25 cellular contexts compared by ENCODE assay signal in genomic region chr1:191588905-191589304, GRCh38.
"Had no signal": no experiment of that assay in that cellular context is flagged by ENCODE, and none has a peak within 500 bp of the region (broad histone marks: within the 10 kb centered on the region; RNA-seq: fewer than 3 reads in every experiment).

No MANE protein-coding gene starts in this region.

- H3K9me3 ChIP-seq: ovary, psoas muscle, sigmoid colon, suprapubic skin, transverse colon, vagina had no signal

- DNase-seq: dorsolateral prefrontal cortex; effector CD4-positive, alpha-beta T cell; hypothalamus; immature natural killer cell; islet precursor cell; naive thymus-derived CD4-positive, alpha-beta T cell; nucleus accumbens; ovary; posterior cingulate gyrus; psoas muscle; right cardiac atrium; sigmoid colon; stimulated activated CD4-positive, alpha-beta T cell treated with anti-CD3 and anti-CD28 coated beads, Interleukin-15, amount 100 ng/mL, for 24 hours; stimulated activated CD4-positive, alpha-beta T cell treated with anti-CD3 and anti-CD28 coated beads, Interleukin-2, amount 100 ng/mL, for 48 hours; stimulated activated CD8-positive, alpha-beta memory T cell treated with anti-CD3 and anti-CD28 coated beads, Interleukin-4, amount 100 ng/mL, for 48 hours; stimulated activated naive CD4-positive, alpha-beta T cell; stimulated activated naive CD8-positive, alpha-beta T cell treated with anti-CD3 and anti-CD28 coated beads, Interleukin-15, amount 100 ng/mL, for 72 hours; transverse colon had no signal

- H3K4me1 ChIP-seq: neural progenitor cell, psoas muscle, suprapubic skin, transverse colon, vagina had no signal

- ATAC-seq: left lobe of liver; naive thymus-derived CD4-positive, alpha-beta T cell; psoas muscle; right cardiac atrium; stimulated activated naive CD8-positive, alpha-beta T cell treated with anti-CD3 and anti-CD28 coated beads, Interleukin-15, amount 100 ng/mL, for 72 hours had no signal

- H3K9ac ChIP-seq: neural progenitor cell had no signal

- H3K4me2 ChIP-seq: neural progenitor cell had no signal

- H3K27ac ChIP-seq: dorsolateral prefrontal cortex, neural progenitor cell, ovary, psoas muscle, sigmoid colon, suprapubic skin, transverse colon, vagina had no signal

- H3K36me3 ChIP-seq: neural progenitor cell, ovary, sigmoid colon, suprapubic skin, transverse colon, vagina had no signal

- FAIRE-seq: colon, frontal cortex had no signal

- H2AFZ ChIP-seq: neural progenitor cell had no signal

- H3K27me3 ChIP-seq: dorsolateral prefrontal cortex, neural progenitor cell, ovary, sigmoid colon, suprapubic skin, transverse colon, vagina had no signal

- H3K4me3 ChIP-seq: dorsolateral prefrontal cortex, lung, neural progenitor cell, ovary, psoas muscle, sigmoid colon, suprapubic skin, transverse colon, vagina had no signal
